In the genomic region with DNA sequence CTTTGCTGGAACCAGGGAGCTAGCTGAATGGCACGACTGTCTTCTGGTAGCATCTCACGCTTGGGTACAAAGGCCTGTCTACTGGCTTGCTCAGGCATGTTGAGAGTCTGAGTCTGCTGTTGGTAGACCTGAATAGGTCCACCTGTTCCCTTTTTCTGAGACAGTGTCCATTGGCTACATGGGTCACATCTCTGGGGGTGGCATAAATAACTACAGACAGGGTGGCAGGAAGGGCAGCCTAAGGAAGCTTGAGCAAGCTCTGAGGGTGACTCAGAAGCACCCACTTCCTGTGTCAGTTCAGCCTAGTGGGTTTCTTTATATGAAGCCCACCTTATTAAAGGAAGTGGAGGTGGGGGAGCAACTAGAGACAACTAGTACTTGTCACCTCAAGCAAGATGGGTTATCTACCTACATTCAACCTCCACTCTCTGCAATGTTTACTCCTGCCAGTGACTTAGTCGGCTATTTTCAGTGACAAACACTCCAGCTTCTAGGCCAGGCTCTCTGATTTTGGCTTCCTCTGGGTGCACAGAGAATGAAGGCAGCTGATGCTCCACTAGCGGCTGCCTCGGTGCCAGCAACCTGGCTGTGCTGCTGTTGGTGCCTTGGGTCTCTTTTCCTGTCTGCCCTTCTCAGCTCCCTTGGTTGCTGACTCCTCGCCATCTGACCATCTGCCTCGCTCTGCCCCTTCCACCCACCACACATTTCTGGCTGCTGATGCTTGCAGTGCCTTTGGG, we compare ENCODE assay signal across 1 cellular context.
TF ChIP-seq lines count a peak whose summit lies in the region.

No MANE protein-coding gene starts in this region.

TF ChIP-seq in H1, 55 proteins besides CTCF, POLR2A, EP300 and RAD21:
- TF ChIP-seq POLR2AphosphoS5 (IDR thresholded peaks at IDR 0.05; ENCODE audit: low read depth, low read length) (no peak), FOSL1 (IDR thresholded peaks at IDR 0.05; ENCODE audit: insufficient read depth, low read depth, low read length) (no peak), ATF2 (IDR thresholded peaks at IDR 0.05; ENCODE audit: low read length) (no peak), SP2 (IDR thresholded peaks at IDR 0.05; ENCODE audit: low read length) (no peak), EGR1 (IDR thresholded peaks at IDR 0.05; ENCODE audit: borderline replicate concordance, low read depth, low read length) (no peak), HDAC6 (IDR thresholded peaks at IDR 0.05; ENCODE audit: low read depth, low read length) (no peak), SIRT6 (IDR thresholded peaks at IDR 0.05; ENCODE audit: low read length) (no peak), EZH2 (IDR thresholded peaks at IDR 0.05; ENCODE audit: low read depth, low read length, severe bottlenecking) (no peak), GTF2F1 (IDR thresholded peaks at IDR 0.05; ENCODE audit: borderline replicate concordance, low read depth, low read length) (no peak), SUZ12 (IDR thresholded peaks at IDR 0.05; ENCODE audit: low read length) (no peak), NRF1 (IDR thresholded peaks at IDR 0.05; ENCODE audit: low read depth, low read length) (no peak), PHF8 (conservative IDR thresholded peaks at IDR 0.05; ENCODE audit: low read depth, low read length) (no peak), TAF1 (IDR thresholded peaks at IDR 0.05; ENCODE audit: low read depth, low read length) (no peak), CREB1 (IDR thresholded peaks at IDR 0.05) (no peak), BACH1 (IDR thresholded peaks at IDR 0.05; ENCODE audit: low read length) (no peak), CBX5 (IDR thresholded peaks at IDR 0.05; ENCODE audit: low read depth, low read length) (no peak), ASH2L (IDR thresholded peaks at IDR 0.05; ENCODE audit: low read length) (no peak), HDAC2 (IDR thresholded peaks at IDR 0.05; ENCODE audit: borderline replicate concordance in 1 of 2, low read depth in 2 of 2, low read length in 2 of 2) (no peak), KDM5A (IDR thresholded peaks at IDR 0.05; ENCODE audit: low read length) (no peak), BCL11A (IDR thresholded peaks at IDR 0.05; ENCODE audit: low read depth in 2 of 2, low read length in 2 of 2) (no peak)
